10 cellular contexts compared by ENCODE assay signal in genomic region chr9:20526500-20527319, GRCh38.
A peak's percentile ranks its signal among the peaks of the same experiment; 100 is the strongest.
DNase-seq lines count a peak whose midpoint lies in the region; ATAC-seq and TF ChIP-seq lines count a peak whose summit lies in the region.
"Had no signal": no experiment of that assay in that cellular context is flagged by ENCODE, and none has a peak within 500 bp of the region (broad histone marks: within the 10 kb centered on the region; RNA-seq: fewer than 3 reads in every experiment).

No MANE protein-coding gene starts in this region.

- H3K4me3 ChIP-seq in breast epithelium (no peak overlapping the region), astrocyte of the spinal cord (ENCODE audit: low read depth, low read length) (no peak overlapping the region)
- H3K4me3 ChIP-seq: esophagus muscularis mucosa had no signal

- POLR2A ChIA-PET in MCF 10A (lab: Yijun Ruan, JAX): interaction anchor here (0.7 kb wide), 1 partner anchor 14 kb away, joined by 4 read pairs; no protein-coding TSS in a partner anchor

- H3K9me3 ChIP-seq in breast epithelium: no peaks in the 10 kb centered on the region
- H3K9me3 ChIP-seq: esophagus muscularis mucosa had no signal

- no peak overlapping the region for H3K4me3 Mint-ChIP-seq in MCF 10A (ENCODE audit: unreplicated experiment)
- H3K4me3 Mint-ChIP-seq in stimulated activated naive CD8-positive, alpha-beta T cell treated with anti-CD3 and anti-CD28 coated beads, Interleukin-15, amount 100 ng/mL, for 72 hours: peak overlapping the region; percentile 45 to 63
- H3K4me3 Mint-ChIP-seq: IgD-negative memory B cell had no signal

- no peaks in the 10 kb centered on the region for H3K27me3 ChIP-seq in breast epithelium
- H3K27me3 ChIP-seq: esophagus muscularis mucosa had no signal

- peak; percentile 84 for ATAC-seq in HG03066 (IDR thresholded peaks at IDR 0.05; ENCODE audit: low read depth, unreplicated experiment)
- peak; percentile 90 for ATAC-seq in stimulated activated naive CD8-positive, alpha-beta T cell treated with anti-CD3 and anti-CD28 coated beads, Interleukin-15, amount 100 ng/mL, for 72 hours
- ATAC-seq in GM21576 (IDR thresholded peaks at IDR 0.05; ENCODE audit: unreplicated experiment): no peak

- no peak overlapping the region for H3K27ac Mint-ChIP-seq in MCF 10A (ENCODE audit: low read depth, unreplicated experiment)
- peak overlapping the region in 1 of 2 donors; percentile 88 for H3K27ac Mint-ChIP-seq in stimulated activated naive CD8-positive, alpha-beta T cell treated with anti-CD3 and anti-CD28 coated beads, Interleukin-15, amount 100 ng/mL, for 72 hours
- H3K27ac Mint-ChIP-seq: IgD-negative memory B cell had no signal

- H3K36me3 ChIP-seq in breast epithelium: no peaks in the 10 kb centered on the region
- H3K36me3 ChIP-seq: esophagus muscularis mucosa had no signal

- H3K4me1 ChIP-seq in breast epithelium: no peaks in the 10 kb centered on the region

- intact Hi-C loops in MCF 10A (cut with micrococcal nuclease): no loop called here
- intact Hi-C loops in breast epithelium (cut with DNase I; ENCODE audit: low total_unique reads): no loop called here

- CTCF ChIA-PET in MCF 10A (lab: Yijun Ruan, JAX): interaction anchor here (0.6 to 1.0 kb wide), 3 partner anchors 48 to 1040 kb away, joined by 3 to 5 read pairs (median 4); no protein-coding TSS in a partner anchor

- no peaks in the 10 kb centered on the region for H3K4me1 Mint-ChIP-seq in MCF 10A (ENCODE audit: insufficient read depth, unreplicated experiment)
- H3K4me1 Mint-ChIP-seq in stimulated activated naive CD8-positive, alpha-beta T cell treated with anti-CD3 and anti-CD28 coated beads, Interleukin-15, amount 100 ng/mL, for 72 hours: peaks cover 89% of the 10 kb centered on the region

- peak; percentile 9 for DNase-seq in MCF 10A (ENCODE audit: unreplicated experiment)
- DNase-seq in breast epithelium (ENCODE audit: low spot score in 2 of 2): no peak
- DNase-seq in astrocyte of the spinal cord (ENCODE audit: low read depth, low spot score): peak; percentile 43
- DNase-seq in stimulated activated naive CD8-positive, alpha-beta T cell treated with anti-CD3 and anti-CD28 coated beads, Interleukin-15, amount 100 ng/mL, for 72 hours: no peak
- no peak for DNase-seq in H4 (ENCODE audit: low spot score)
- no peak for DNase-seq in NCI-H2081 (lab: John Stamatoyannopoulos, UW)

- H3K36me3 Mint-ChIP-seq in MCF 10A (ENCODE audit: insufficient read depth, unreplicated experiment): no peaks in the 10 kb centered on the region
- H3K36me3 Mint-ChIP-seq: IgD-negative memory B cell had no signal

- no peak overlapping the region for H3K27ac ChIP-seq in breast epithelium
- H3K27ac ChIP-seq: esophagus muscularis mucosa had no signal

- H3K9me3 Mint-ChIP-seq in MCF 10A (ENCODE audit: unreplicated experiment): no peaks in the 10 kb centered on the region
- no peaks in the 10 kb centered on the region for H3K9me3 Mint-ChIP-seq in stimulated activated naive CD8-positive, alpha-beta T cell treated with anti-CD3 and anti-CD28 coated beads, Interleukin-15, amount 100 ng/mL, for 72 hours
- H3K9me3 Mint-ChIP-seq: IgD-negative memory B cell had no signal

- in situ Hi-C loops in astrocyte of the spinal cord (cut with HindIII; ENCODE audit: low sequenced_read_pairs): no loop called here

- H3K27me3 Mint-ChIP-seq in MCF 10A (ENCODE audit: insufficient read depth, unreplicated experiment): peaks cover 56% of the 10 kb centered on the region
- H3K27me3 Mint-ChIP-seq in stimulated activated naive CD8-positive, alpha-beta T cell treated with anti-CD3 and anti-CD28 coated beads, Interleukin-15, amount 100 ng/mL, for 72 hours: no peaks in the 10 kb centered on the region
- H3K27me3 Mint-ChIP-seq: IgD-negative memory B cell had no signal

- no peak for TF ChIP-seq POLR2A in breast epithelium (IDR thresholded peaks at IDR 0.05)

- TF ChIP-seq CTCF in MCF 10A (IDR thresholded peaks at IDR 0.05; ENCODE audit: unreplicated experiment) (no peak), breast epithelium (IDR thresholded peaks at IDR 0.05) (peak in 1 of 3 donors; percentile 12), astrocyte of the spinal cord (IDR thresholded peaks at IDR 0.05; ENCODE audit: low read depth, low read length) (peak; percentile 21)

- no TSS peak for BruUV-seq in MCF 10A (replicated peaks; lab: Mats Ljungman, UMichigan)

Comparison
In these comparisons a context has a peak if more than half of its experiments do, and no peak if none do; other contexts are left out.
1. DNase-seq: peak in MCF 10A (single experiment) and astrocyte of the spinal cord (single experiment); none in breast epithelium (0 of 2), stimulated activated naive CD8-positive, alpha-beta T cell treated with anti-CD3 and anti-CD28 coated beads, Interleukin-15, amount 100 ng/mL, for 72 hours (0 of 2), H4 (single experiment) and NCI-H2081 (0 of 2).